Comparison of ENCODE assay signal across 7 cellular contexts in the genomic region with DNA sequence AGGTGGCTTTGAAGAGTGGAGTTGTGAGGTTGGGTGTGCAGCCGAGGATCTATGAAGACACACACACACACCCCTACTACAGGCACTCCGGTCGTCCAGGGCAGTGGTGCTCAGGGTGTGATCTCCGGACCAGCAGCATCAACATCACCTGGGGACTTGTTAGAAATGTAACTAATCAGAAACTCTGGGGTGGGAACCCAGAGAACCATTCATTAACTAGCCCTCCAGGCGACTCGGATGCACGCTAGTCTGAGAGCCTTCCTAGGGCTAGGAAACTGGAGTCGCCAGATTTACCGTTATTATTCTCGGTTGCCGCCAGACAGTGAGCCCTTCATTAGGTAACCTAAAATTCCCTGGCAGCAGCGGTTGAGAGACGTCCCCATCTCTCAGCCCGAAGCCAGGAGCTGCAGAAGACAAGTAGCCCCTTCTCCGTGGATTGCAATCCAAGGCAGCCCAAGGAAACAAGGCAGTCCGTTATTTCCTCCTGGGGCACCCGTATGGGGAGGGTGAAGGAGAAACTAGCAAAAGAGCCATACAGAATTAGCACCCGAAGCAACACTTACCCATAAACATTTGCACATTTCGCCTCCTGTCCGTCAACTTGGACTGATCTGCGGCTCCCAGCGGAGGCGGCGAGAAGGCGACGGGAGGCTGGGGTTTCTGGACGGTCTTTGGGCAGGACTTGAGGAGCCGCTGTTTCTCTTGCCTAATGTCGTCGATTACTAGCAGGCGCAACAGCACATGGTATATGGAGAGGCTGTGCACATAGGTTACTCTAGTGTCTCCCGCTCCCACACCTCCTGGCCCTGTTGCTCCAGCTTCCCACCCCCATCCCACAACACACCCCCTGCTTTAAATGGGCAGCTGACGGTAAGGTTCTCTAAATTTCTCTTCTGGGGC. TPM values are rescaled to one million over a fixed set of nuclear protein-coding genes. Genes with fewer than 3 reads are reported as not detected.
DNase-seq lines count a peak whose midpoint lies in the region; ATAC-seq, FAIRE-seq and TF ChIP-seq lines count a peak whose summit lies in the region.

No MANE protein-coding gene starts in this region.

- ATAC-seq in GM21825 (IDR thresholded peaks at IDR 0.05; ENCODE audit: unreplicated experiment): peak; percentile 18
- ATAC-seq in right lobe of liver: peak in 3 of 4 donors; percentile 0 to 1 (median 0)

- peak overlapping the region; percentile 89 to 95 (median 90) for H3K27ac ChIP-seq in right lobe of liver
- H3K27ac ChIP-seq in thymus (ENCODE audit: low read depth): peak overlapping the region; percentile 33

- H3K9me3 ChIP-seq in right lobe of liver: no peaks in the 10 kb centered on the region
- H3K9me3 ChIP-seq in thymus (ENCODE audit: control insufficient read depth): no peaks in the 10 kb centered on the region

- no peak for FAIRE-seq in GM12891 (lab: Jason Lieb, UNC)

- no peak for TF ChIP-seq CTCF in right lobe of liver (IDR thresholded peaks at IDR 0.05)

- no peaks in the 10 kb centered on the region for H3K27me3 ChIP-seq in right lobe of liver
- peaks cover 61% of the 10 kb centered on the region for H3K27me3 ChIP-seq in thymus (ENCODE audit: control insufficient read depth, insufficient read depth)

- intact Hi-C loops in right lobe of liver (cut with DNase I): no loop called here

- H3K4me3 ChIP-seq in right lobe of liver (peak overlapping the region; percentile 69 to 77 (median 77)), thymus (ENCODE audit: low read length) (peak overlapping the region; percentile 41)

- TF ChIP-seq POLR2A in GM12891 (IDR thresholded peaks at IDR 0.05; ENCODE audit: low read depth, low read length) (no peak), right lobe of liver (IDR thresholded peaks at IDR 0.05) (no peak)

- H3K36me3 ChIP-seq in right lobe of liver (peaks cover 0 to 4% (median under 1%) of the 10 kb centered on the region in 4 donors), thymus (ENCODE audit: control insufficient read depth, insufficient read depth) (no peaks in the 10 kb centered on the region)

- WGBS in right lobe of liver (ENCODE audit: insufficient coverage, low coverage, low lambda C conversion rate, missing lambda C conversion rate): under 1% methylated on average over 21 of the region's 33 CpGs
- 5% methylated on average over 33 of the region's 33 CpGs for WGBS in thymus

- H3K4me1 ChIP-seq in right lobe of liver: peaks cover 0 to 5% (median 0%) of the 10 kb centered on the region in 4 donors
- H3K4me1 ChIP-seq in thymus (ENCODE audit: control insufficient read depth, insufficient read depth, low read length): peaks cover 4% of the 10 kb centered on the region

- DNase-seq in GM12891 (ENCODE audit: insufficient read length, low spot score) (peak; percentile 17), NCI-H69 (lab: John Stamatoyannopoulos, UW) (peak; percentile 23), cerebellar cortex (ENCODE audit: low spot score) (peak; percentile 49), right lobe of liver (no peak), NCI-H2171 (lab: John Stamatoyannopoulos, UW) (no peak)

TF ChIP-seq in GM12891, 5 proteins besides CTCF, POLR2A, EP300 and RAD21:
- TF ChIP-seq SPI1 (IDR thresholded peaks at IDR 0.05; ENCODE audit: low read depth, low read length) (no peak), POU2F2 (IDR thresholded peaks at IDR 0.05; ENCODE audit: low read depth, low read length) (no peak), TAF1 (IDR thresholded peaks at IDR 0.05; ENCODE audit: low read depth, low read length) (no peak), PAX5 (IDR thresholded peaks at IDR 0.05; ENCODE audit: insufficient read depth, low read length, severe bottlenecking) (no peak), POLR2AphosphoS5 (IDR thresholded peaks at IDR 0.05; ENCODE audit: low read depth, low read length) (no peak)

RNA-seq across cellular contexts. Expression of a gene that starts 2.9 kb away (rescaled TPM):
- polyA plus RNA-seq in GM12891 (2012; ENCODE audit: low read depth, missing spikeins): 0.06 TPM
- total RNA-seq in right lobe of liver: 10 to 100 TPM in 5 of 6 experiments, 1 to 10 TPM in 1; 6.7 to 62.4 (median 47.8) TPM
- 75.8 TPM for polyA plus RNA-seq in thymus

Comparison
In these comparisons a context has a peak if more than half of its experiments do, and no peak if none do; other contexts are left out.
1. DNase-seq: peak in GM12891 (single experiment), NCI-H69 (single experiment) and cerebellar cortex (single experiment); none in right lobe of liver (0 of 3) and NCI-H2171 (single experiment).